Comparison of ENCODE assay signal across 23 cellular contexts in the genomic region with DNA sequence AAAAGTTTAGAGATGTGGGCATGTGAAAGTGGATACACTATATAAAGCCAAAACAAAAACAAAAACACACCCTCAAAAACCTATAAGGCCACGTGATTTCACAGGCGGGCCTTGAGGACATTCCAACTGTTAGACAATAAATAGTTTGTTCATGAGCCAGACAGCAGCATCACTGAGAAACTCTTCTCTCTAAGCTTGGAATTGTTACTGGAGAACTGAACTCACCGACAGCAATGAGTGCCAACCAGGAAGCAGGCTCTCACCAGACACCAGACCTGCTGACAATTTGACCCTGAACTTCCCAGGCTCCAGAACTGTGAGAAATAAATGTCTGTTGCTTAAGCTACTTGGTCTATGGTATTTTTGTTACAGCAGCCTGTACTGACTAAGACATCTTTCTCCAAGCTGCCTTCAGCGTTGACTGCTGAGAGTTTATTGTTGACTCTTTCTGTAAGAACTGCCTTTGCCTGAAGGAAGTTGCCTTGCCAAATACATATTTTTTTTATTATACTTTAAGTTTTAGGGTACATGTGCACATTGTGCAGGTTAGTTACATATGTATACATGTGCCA.
A peak's percentile ranks its signal among the peaks of the same experiment; 100 is the strongest.
DNase-seq lines count a peak whose midpoint lies in the region; ATAC-seq and TF ChIP-seq lines count a peak whose summit lies in the region.
"Had no signal": no experiment of that assay in that cellular context is flagged by ENCODE, and none has a peak within 500 bp of the region (broad histone marks: within the 10 kb centered on the region; RNA-seq: fewer than 3 reads in every experiment).

No MANE protein-coding gene starts in this region.

- CTCF ChIA-PET in GM10248 (lab: Yijun Ruan, JAX), result no interaction called here
- CTCF ChIA-PET in activated CD8-positive, alpha-beta memory T cell treated with anti-CD3 and anti-CD28 coated beads, Interleukin-2, amount 10 ng/mL, durations not matched to agents 7 days and 5 days (lab: Charles Lee), result no interaction called here

- no peak for ATAC-seq in activated CD8-positive, alpha-beta memory T cell treated with anti-CD3 and anti-CD28 coated beads, Interleukin-2, amount 10 ng/mL, durations not matched to agents 7 days and 5 days
- ATAC-seq: K562, SK-N-SH treated with all-trans-retinoic acid at 6 μM for 48 hours, T-cell had no signal

- no peaks in the 10 kb centered on the region for H3K36me3 Mint-ChIP-seq in activated CD8-positive, alpha-beta memory T cell treated with anti-CD3 and anti-CD28 coated beads, Interleukin-2, amount 10 ng/mL, durations not matched to agents 7 days and 5 days
- H3K36me3 Mint-ChIP-seq: T-cell had no signal

- no peak for TF ChIP-seq CTCF in AG10803 (conservative IDR thresholded peaks at IDR 0.05; ENCODE audit: low read length)
- TF ChIP-seq CTCF in GM10248 (IDR thresholded peaks at IDR 0.05; ENCODE audit: control extremely low read depth, extremely low read depth, low read depth, missing control alignments), result no peak

- H3K4me3 ChIP-seq in AG10803 (ENCODE audit: low read length), result no peak overlapping the region
- H3K4me3 ChIP-seq: K562 had no signal

- H3K27me3 Mint-ChIP-seq in activated CD8-positive, alpha-beta memory T cell treated with anti-CD3 and anti-CD28 coated beads, Interleukin-2, amount 10 ng/mL, durations not matched to agents 7 days and 5 days, result peaks cover 4% of the 10 kb centered on the region

- H3K27ac Mint-ChIP-seq in activated CD8-positive, alpha-beta memory T cell treated with anti-CD3 and anti-CD28 coated beads, Interleukin-2, amount 10 ng/mL, durations not matched to agents 7 days and 5 days, result no peak overlapping the region
- H3K27ac Mint-ChIP-seq: B cell, H9, T-cell had no signal

- no peak overlapping the region for H3K27ac ChIP-seq in epithelial cell of prostate
- H3K27ac ChIP-seq: RWPE1 had no signal

- DNase-seq in AG10803 (ENCODE audit: low read depth) (peak; percentile 1), LoVo (ENCODE audit: low spot score) (peak; percentile 26), epithelial cell of prostate (ENCODE audit: low read depth, low spot score) (peak; percentile 43), myocyte (ENCODE audit: low read depth) (peak; percentile 35), HCEC 1CT (no peak), GM10248 (ENCODE audit: extremely low spot score) (no peak)
- DNase-seq in activated CD8-positive, alpha-beta memory T cell treated with anti-CD3 and anti-CD28 coated beads, Interleukin-2, amount 10 ng/mL, durations not matched to agents 7 days and 5 days, result no peak
- DNase-seq: DMS53, EL, GF-D8, H9, NCI-H1092 treated with DMSO at 0.1 percent for 48 hours, NCI-H146, NCI-H2029, NCI-H226, NCI-H510A treated with DMSO at 0.1 percent for 48 hours, NCI-H748 treated with DMSO at 0.1 percent for 48 hours, SHP77 treated with DMSO at 0.1 percent for 48 hours, T-cell had no signal

- H3K4me1 Mint-ChIP-seq in activated CD8-positive, alpha-beta memory T cell treated with anti-CD3 and anti-CD28 coated beads, Interleukin-2, amount 10 ng/mL, durations not matched to agents 7 days and 5 days, result no peaks in the 10 kb centered on the region
- H3K4me1 Mint-ChIP-seq: B cell, T-cell had no signal

- POLR2A ChIA-PET in GM10248 (lab: Yijun Ruan, JAX), result no interaction called here

- no peaks in the 10 kb centered on the region for H3K9me3 Mint-ChIP-seq in activated CD8-positive, alpha-beta memory T cell treated with anti-CD3 and anti-CD28 coated beads, Interleukin-2, amount 10 ng/mL, durations not matched to agents 7 days and 5 days (ENCODE audit: low read depth)
- H3K9me3 Mint-ChIP-seq: H9, T-cell had no signal

- H3K4me3 Mint-ChIP-seq in activated CD8-positive, alpha-beta memory T cell treated with anti-CD3 and anti-CD28 coated beads, Interleukin-2, amount 10 ng/mL, durations not matched to agents 7 days and 5 days, result no peak overlapping the region
- H3K4me3 Mint-ChIP-seq: B cell, H9, T-cell had no signal

Comparison
In these comparisons a context has a peak if more than half of its experiments do, and no peak if none do; other contexts are left out.
1. DNase-seq: peak in AG10803 (single experiment), LoVo (single experiment), epithelial cell of prostate (single experiment) and myocyte (single experiment); none in HCEC 1CT (single experiment), GM10248 (single experiment) and activated CD8-positive, alpha-beta memory T cell treated with anti-CD3 and anti-CD28 coated beads, Interleukin-2, amount 10 ng/mL, durations not matched to agents 7 days and 5 days (single experiment).